Comparison of ENCODE assay signal across 3 cellular contexts in genomic region chr13:44329041-44329440, GRCh38. TPM values are rescaled to one million over a fixed set of nuclear protein-coding genes. Genes with fewer than 3 reads are reported as not detected.
"Had no signal": no experiment of that assay in that cellular context is flagged by ENCODE, and none has a peak within 500 bp of the region (broad histone marks: within the 10 kb centered on the region; RNA-seq: fewer than 3 reads in every experiment).

No MANE protein-coding gene starts in this region.

RNA-seq across cellular contexts. Expression of gene SERP2, which starts 44.6 kb away (rescaled TPM):
- total RNA-seq: HepG2, HT1080 had no signal
- polyA plus RNA-seq: HepG2, IgD-negative memory B cell had no signal
